In the genomic region with DNA sequence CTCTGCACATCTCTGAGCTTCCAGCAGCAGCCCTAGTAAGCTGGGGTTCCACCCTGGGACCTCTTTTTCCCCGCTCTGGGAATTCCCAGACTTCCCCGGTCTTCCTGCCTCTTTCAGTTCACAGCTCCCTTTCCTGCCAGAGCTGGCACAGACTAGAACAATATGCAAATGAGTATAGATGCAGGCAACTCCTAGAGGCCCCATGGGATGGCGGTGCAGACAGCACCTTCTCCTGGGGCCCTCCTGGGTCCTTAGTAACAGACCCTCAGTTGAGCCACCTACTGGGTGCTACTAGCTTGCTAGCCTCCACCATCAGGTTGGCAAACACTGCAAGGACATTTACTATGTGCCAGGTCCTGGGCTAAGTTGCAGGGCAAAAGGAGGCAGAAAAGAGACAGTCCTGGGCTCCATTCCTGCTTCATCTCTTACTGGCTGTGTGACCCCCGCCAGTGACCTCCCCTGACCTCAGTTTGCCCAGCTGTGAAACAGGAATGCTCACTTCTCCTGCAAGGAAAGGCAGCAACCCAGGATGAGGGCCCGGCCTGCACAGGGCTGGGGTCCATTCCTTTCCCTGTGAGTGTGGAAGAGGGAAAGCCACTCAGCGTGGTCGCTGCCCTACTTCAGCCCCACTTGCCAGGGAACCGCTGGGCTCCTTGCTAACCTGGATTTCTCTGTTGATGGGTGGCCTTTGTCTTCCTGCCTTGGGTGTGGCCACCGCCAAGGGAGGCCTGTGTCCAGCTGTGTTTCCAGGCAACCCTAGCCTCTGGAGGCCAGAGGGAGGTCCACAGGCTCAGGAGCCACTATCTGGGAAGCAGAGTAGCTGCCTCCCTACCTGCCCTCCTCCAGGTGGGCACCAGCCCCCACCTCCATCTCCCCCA, we compare ENCODE assay signal across 8 cellular contexts. TPM values are rescaled to one million over a fixed set of nuclear protein-coding genes. Genes with fewer than 3 reads are reported as not detected.
DNase-seq lines count a peak whose midpoint lies in the region; ATAC-seq, FAIRE-seq and TF ChIP-seq lines count a peak whose summit lies in the region.

No MANE protein-coding gene starts in this region.

- H3K4me1 ChIP-seq in Peyer's patch = peaks cover 0 to 87% (median 54%) of the 10 kb centered on the region in 4 donors
- H3K4me1 ChIP-seq in kidney (ENCODE audit: control insufficient read depth in 1 of 2, insufficient read depth in 1 of 2, low read depth in 1 of 2, low read length in 2 of 2) = peaks cover 4 to 12% of the 10 kb centered on the region in 2 donors

- no peak overlapping the region for H3K4me3 Mint-ChIP-seq in activated CD8-positive, alpha-beta memory T cell treated with anti-CD3 and anti-CD28 coated beads, Interleukin-2, amount 10 ng/mL, durations not matched to agents 7 days and 5 days
- H3K4me3 Mint-ChIP-seq in mesothelial cell of epicardium = no peak overlapping the region

- H3K4me1 Mint-ChIP-seq in activated CD8-positive, alpha-beta memory T cell treated with anti-CD3 and anti-CD28 coated beads, Interleukin-2, amount 10 ng/mL, durations not matched to agents 7 days and 5 days = peaks cover 82% of the 10 kb centered on the region
- peaks cover 39% of the 10 kb centered on the region for H3K4me1 Mint-ChIP-seq in mesothelial cell of epicardium

- intact Hi-C loops in kidney (cut with DNase I) = no loop called here

- no peaks in the 10 kb centered on the region for H3K27me3 Mint-ChIP-seq in activated CD8-positive, alpha-beta memory T cell treated with anti-CD3 and anti-CD28 coated beads, Interleukin-2, amount 10 ng/mL, durations not matched to agents 7 days and 5 days
- H3K27me3 Mint-ChIP-seq in mesothelial cell of epicardium (ENCODE audit: low read depth) = no peaks in the 10 kb centered on the region

- H3K27ac ChIP-seq in Peyer's patch (peak overlapping the region in 3 of 4 donors; percentile 54 to 99 (median 78)), kidney (ENCODE audit: low read depth in 2 of 2, low read length in 2 of 2) (peak overlapping the region; percentile 4 to 30), temporal lobe (ENCODE audit: low read depth, low read length) (peak overlapping the region; percentile 80)

- H3K9me3 Mint-ChIP-seq in activated CD8-positive, alpha-beta memory T cell treated with anti-CD3 and anti-CD28 coated beads, Interleukin-2, amount 10 ng/mL, durations not matched to agents 7 days and 5 days (ENCODE audit: low read depth) = no peaks in the 10 kb centered on the region
- H3K9me3 Mint-ChIP-seq in mesothelial cell of epicardium = no peaks in the 10 kb centered on the region

- no peak for FAIRE-seq in kidney (lab: Jason Lieb, UNC)

- no peaks in the 10 kb centered on the region for H3K36me3 ChIP-seq in Peyer's patch
- no peaks in the 10 kb centered on the region for H3K36me3 ChIP-seq in kidney (ENCODE audit: control insufficient read depth in 1 of 2, insufficient read depth in 2 of 2, low read length in 2 of 2)

- H3K36me3 Mint-ChIP-seq in activated CD8-positive, alpha-beta memory T cell treated with anti-CD3 and anti-CD28 coated beads, Interleukin-2, amount 10 ng/mL, durations not matched to agents 7 days and 5 days = peaks cover 1% of the 10 kb centered on the region
- no peaks in the 10 kb centered on the region for H3K36me3 Mint-ChIP-seq in mesothelial cell of epicardium

- no peak for TF ChIP-seq CTCF in Peyer's patch (IDR thresholded peaks at IDR 0.05)
- no peak for TF ChIP-seq CTCF in kidney (IDR thresholded peaks at IDR 0.05; ENCODE audit: borderline replicate concordance, extremely low read depth, insufficient read depth)
- no peak for TF ChIP-seq CTCF in mesothelial cell of epicardium (IDR thresholded peaks at IDR 0.05; ENCODE audit: unreplicated experiment)

- peak overlapping the region in 1 of 2 donors; percentile 19 for H3K9ac ChIP-seq in kidney (ENCODE audit: low read length in 2 of 2)

- TF ChIP-seq POLR2A in Peyer's patch (IDR thresholded peaks at IDR 0.05) = no peak

- peak overlapping the region; percentile 65 for H3K27ac Mint-ChIP-seq in activated CD8-positive, alpha-beta memory T cell treated with anti-CD3 and anti-CD28 coated beads, Interleukin-2, amount 10 ng/mL, durations not matched to agents 7 days and 5 days
- no peak overlapping the region for H3K27ac Mint-ChIP-seq in mesothelial cell of epicardium

- H3K9me3 ChIP-seq in Peyer's patch (no peaks in the 10 kb centered on the region), kidney (ENCODE audit: control insufficient read depth in 1 of 2, low read length in 2 of 2) (no peaks in the 10 kb centered on the region)

- H3K4me3 ChIP-seq in Peyer's patch (peak overlapping the region in 1 of 4 donors; percentile 18), kidney (ENCODE audit: low read length in 2 of 2) (no peak overlapping the region)

- H3K27me3 ChIP-seq in Peyer's patch = no peaks in the 10 kb centered on the region

- CTCF ChIA-PET in activated CD8-positive, alpha-beta memory T cell treated with anti-CD3 and anti-CD28 coated beads, Interleukin-2, amount 10 ng/mL, durations not matched to agents 7 days and 5 days (lab: Charles Lee) = interaction anchor here (1.0 to 5.0 kb wide), 8 partner anchors 10 to 276 kb away, joined by 3 to 43 read pairs (median 4); no protein-coding TSS in a partner anchor

- no peak for DNase-seq in activated CD8-positive, alpha-beta memory T cell treated with anti-CD3 and anti-CD28 coated beads, Interleukin-2, amount 10 ng/mL, durations not matched to agents 7 days and 5 days
- no peak for DNase-seq in activated CD8-positive, alpha-beta memory T cell treated with anti-CD3 and anti-CD28 coated beads, Interleukin-2, amount 50 U/mL, for 48 hours
- DNase-seq in Peyer's patch (peak in 1 of 3 donors; percentile 70), kidney (no peak), NCI-H2196 treated with DMSO at 0.1 percent for 48 hours (lab: John Stamatoyannopoulos, UW; ENCODE audit: unreplicated experiment) (no peak), SIG-M5 treated with dmso at 0.1 percent for 504 hours (lab: John Stamatoyannopoulos, UW; ENCODE audit: unreplicated experiment) (no peak), mesothelial cell of epicardium (ENCODE audit: low spot score in 2 of 2, unreplicated experiment in 2 of 2) (no peak)

- ATAC-seq in activated CD8-positive, alpha-beta memory T cell treated with anti-CD3 and anti-CD28 coated beads, Interleukin-2, amount 10 ng/mL, durations not matched to agents 7 days and 5 days = no peak

RNA-seq across cellular contexts. Expression of gene RELT, which starts 7.3 kb away (rescaled TPM):
- total RNA-seq in activated CD8-positive, alpha-beta memory T cell treated with anti-CD3 and anti-CD28 coated beads, Interleukin-2, amount 10 ng/mL, durations not matched to agents 7 days and 5 days = 10 to 100 TPM; 31.2 to 39.6 TPM
- total RNA-seq in Peyer's patch (10 to 100 TPM in 1 of 4 donors, 1 to 10 TPM in 3; 1.2 to 19.0 (median 4.7) TPM), kidney (8.7 TPM), temporal lobe (1.5 TPM), mesothelial cell of epicardium (5.1 to 5.4 TPM (median 5.3 TPM) in 3 replicates)
- 1.0 TPM for polyA plus RNA-seq in kidney (ENCODE audit: insufficient read depth, low read depth, low replicate concordance)

Comparison
In these comparisons a context has a peak if more than half of its experiments do, and no peak if none do; other contexts are left out.
1. H3K27ac ChIP-seq: peak in every context shown above with its lines; median percentile 80 in temporal lobe; 78 in Peyer's patch; 17 in kidney.